Comparison of ENCODE assay signal across 13 cellular contexts in genomic region chr12:110677982-110678381, GRCh38. TPM values are rescaled to one million over a fixed set of nuclear protein-coding genes. Genes with fewer than 3 reads are reported as not detected.
DNase-seq lines count a peak whose midpoint lies in the region; ATAC-seq, FAIRE-seq and TF ChIP-seq lines count a peak whose summit lies in the region.
"Had no signal": no experiment of that assay in that cellular context is flagged by ENCODE, and none has a peak within 500 bp of the region (broad histone marks: within the 10 kb centered on the region; RNA-seq: fewer than 3 reads in every experiment).

No MANE protein-coding gene starts in this region.

- no peak for TF ChIP-seq CTCF in Loucy (conservative IDR thresholded peaks at IDR 0.05; ENCODE audit: low read length)
- TF ChIP-seq CTCF in kidney (IDR thresholded peaks at IDR 0.05; ENCODE audit: borderline replicate concordance, extremely low read depth, insufficient read depth): no peak
- no peak for TF ChIP-seq CTCF in suprapubic skin (IDR thresholded peaks at IDR 0.05)

- H2AFZ ChIP-seq in Loucy (ENCODE audit: low read length): no peak overlapping the region

- peaks cover 8% of the 10 kb centered on the region; the same call in 1 of the 2 replicates for H3F3A ChIP-seq in Loucy (ENCODE audit: low read depth)

- H3K4me3 ChIP-seq in BLaER1 (peak overlapping the region; percentile 46; the same call in 1 of the 2 replicates), Loucy (ENCODE audit: low read length, poor library complexity, severe bottlenecking) (peak overlapping the region; percentile 18), kidney (ENCODE audit: low read length in 2 of 2) (no peak overlapping the region), suprapubic skin (no peak overlapping the region)
- H3K4me3 ChIP-seq: adrenal gland had no signal

- H3K36me3 ChIP-seq in BLaER1 (peaks cover 24% of the 10 kb centered on the region), Loucy (ENCODE audit: insufficient read depth, low read length) (0 out of 2 replicates have a peak, but pooled peaks cover 3% of the 10 kb centered on the region), kidney (ENCODE audit: control insufficient read depth in 1 of 2, insufficient read depth in 2 of 2, low read length in 2 of 2) (no peaks in the 10 kb centered on the region), suprapubic skin (no peaks in the 10 kb centered on the region)
- H3K36me3 ChIP-seq: adrenal gland had no signal

- H3K27ac ChIP-seq in BLaER1: peak overlapping the region; percentile 72
- H3K27ac ChIP-seq in kidney (ENCODE audit: low read depth in 2 of 2, low read length in 2 of 2): no peak overlapping the region
- no peak overlapping the region for H3K27ac ChIP-seq in suprapubic skin

- intact Hi-C loops in kidney (cut with DNase I): no loop called here

- peak overlapping the region; percentile 92 for H3K4me2 ChIP-seq in BLaER1
- H3K4me2 ChIP-seq in Loucy (ENCODE audit: low read depth, low read length, poor library complexity, severe bottlenecking): peak overlapping the region; percentile 63

- ATAC-seq in GM18907 (IDR thresholded peaks at IDR 0.05; ENCODE audit: unreplicated experiment): peak; percentile 8

- no peaks in the 10 kb centered on the region for H3K79me2 ChIP-seq in Loucy (ENCODE audit: insufficient read depth, low read length)

- TF ChIP-seq POLR2A in suprapubic skin (IDR thresholded peaks at IDR 0.05): no peak

- H3K27me3 ChIP-seq in BLaER1: no peaks in the 10 kb centered on the region
- no peaks in the 10 kb centered on the region for H3K27me3 ChIP-seq in Loucy (ENCODE audit: insufficient read depth, low read length, poor library complexity, severe bottlenecking)
- no peaks in the 10 kb centered on the region for H3K27me3 ChIP-seq in suprapubic skin
- H3K27me3 ChIP-seq: adrenal gland had no signal

- H3K4me1 ChIP-seq in BLaER1: peaks cover 88% of the 10 kb centered on the region
- H3K4me1 ChIP-seq in Loucy (ENCODE audit: insufficient read depth, low read length, poor library complexity, severe bottlenecking): peaks cover 13% of the 10 kb centered on the region
- H3K4me1 ChIP-seq in kidney (ENCODE audit: control insufficient read depth in 1 of 2, insufficient read depth in 1 of 2, low read depth in 1 of 2, low read length in 2 of 2): peaks cover 0 to 3% of the 10 kb centered on the region in 2 donors
- peaks cover 3% of the 10 kb centered on the region for H3K4me1 ChIP-seq in suprapubic skin

- WGBS in suprapubic skin: 86% methylated on average over 4 of the region's 4 CpGs

- TF ChIP-seq EP300 in suprapubic skin (IDR thresholded peaks at IDR 0.05): no peak

- DNase-seq in kidney: peak; percentile 49
- DNase-seq in NCI-H146 treated with DMSO at 0.1 percent for 48 hours (lab: John Stamatoyannopoulos, UW; ENCODE audit: unreplicated experiment): no peak
- no peak for DNase-seq in suprapubic skin (ENCODE audit: low spot score in 2 of 2)
- DNase-seq in NCI-H524 treated with DMSO at 0.1 percent for 48 hours (lab: John Stamatoyannopoulos, UW): no peak
- no peak for DNase-seq in NCI-H2196 (lab: John Stamatoyannopoulos, UW; ENCODE audit: unreplicated experiment)
- DNase-seq: activated CD8-positive, alpha-beta memory T cell treated with anti-CD3 and anti-CD28 coated beads for 24 hours; adrenal gland; foreskin fibroblast had no signal

- no peak for FAIRE-seq in kidney (lab: Jason Lieb, UNC)
- FAIRE-seq: keratinocyte had no signal

- H3K9ac ChIP-seq in BLaER1 (peak overlapping the region; percentile 13; the same call in 1 of the 2 replicates), Loucy (ENCODE audit: low read depth, low read length, poor library complexity, severe bottlenecking) (no peak overlapping the region), kidney (ENCODE audit: low read length in 2 of 2) (no peak overlapping the region)

- H3K9me3 ChIP-seq in BLaER1 (peaks cover 8% of the 10 kb centered on the region; the same call in 1 of the 2 replicates), Loucy (ENCODE audit: insufficient read depth, low read depth, low read length) (no peaks in the 10 kb centered on the region), kidney (ENCODE audit: control insufficient read depth in 1 of 2, low read length in 2 of 2) (no peaks in the 10 kb centered on the region), suprapubic skin (no peaks in the 10 kb centered on the region)
- H3K9me3 ChIP-seq: adrenal gland had no signal

- H4K20me1 ChIP-seq in BLaER1 (no peaks in the 10 kb centered on the region), Loucy (ENCODE audit: insufficient read depth, low read length, poor library complexity, severe bottlenecking) (no peaks in the 10 kb centered on the region)

- no peaks in the 10 kb centered on the region for H3K9me2 ChIP-seq in Loucy (replicated peaks; ENCODE audit: low read depth, low read length)

RNA-seq across cellular contexts. Expression of gene HVCN1, which starts 10.9 kb away (rescaled TPM):
- total RNA-seq in kidney: 7.1 TPM
- polyA plus RNA-seq in kidney (ENCODE audit: insufficient read depth, low read depth, low replicate concordance): 4.7 TPM
- 1 to 10 TPM; 1.3 to 6.0 (median 1.9) TPM for total RNA-seq in suprapubic skin
- polyA plus RNA-seq: neural cell had no signal

Comparison
In these comparisons a context has a peak if more than half of its experiments do, and no peak if none do; other contexts are left out.
1. H3K4me3 ChIP-seq: peak in BLaER1 (single experiment) and Loucy (single experiment); none in kidney (0 of 2) and suprapubic skin (single experiment).